Comparison of ENCODE assay signal across 8 cellular contexts in genomic region chr2:200306719-200306968, GRCh38. TPM values are rescaled to one million over a fixed set of nuclear protein-coding genes. Genes with fewer than 3 reads are reported as not detected.
DNase-seq lines count a peak whose midpoint lies in the region; ATAC-seq and TF ChIP-seq lines count a peak whose summit lies in the region.

No MANE protein-coding gene starts in this region.

- H3K4me1 Mint-ChIP-seq in activated T-cell treated with anti-CD3 and anti-CD28 coated beads, Interleukin-2, amount 50 U/mL, for 24 hours (ENCODE audit: low read depth) = peaks cover 17% of the 10 kb centered on the region
- H3K4me1 Mint-ChIP-seq in activated T-cell treated with anti-CD3 and anti-CD28 coated beads, Interleukin-2, amount 50 U/mL, for 72 hours (ENCODE audit: low read depth) = peaks cover 22% of the 10 kb centered on the region
- peaks cover 41% of the 10 kb centered on the region for H3K4me1 Mint-ChIP-seq in activated T-helper 2 cell treated with anti-CD3 and anti-CD28 coated beads, Interferon-gamma antibody, Interleukin-2, Interleukin-4, amounts not matched to agents 10 μg/mL and 5 μg/mL and 100 μg/mL, durations not matched to agents 14 hours and 24 hours and 36 hours (ENCODE audit: low read depth)

- H3K27me3 Mint-ChIP-seq in activated T-cell treated with anti-CD3 and anti-CD28 coated beads, Interleukin-2, amount 50 U/mL, for 24 hours = peaks cover 31% of the 10 kb centered on the region
- H3K27me3 Mint-ChIP-seq in activated T-cell treated with anti-CD3 and anti-CD28 coated beads, Interleukin-2, amount 50 U/mL, for 72 hours (ENCODE audit: low read depth) = peaks cover 38% of the 10 kb centered on the region
- H3K27me3 Mint-ChIP-seq in activated T-helper 2 cell treated with anti-CD3 and anti-CD28 coated beads, Interferon-gamma antibody, Interleukin-2, Interleukin-4, amounts not matched to agents 10 μg/mL and 5 μg/mL and 100 μg/mL, durations not matched to agents 14 hours and 24 hours and 36 hours (ENCODE audit: low read depth) = peaks cover 12% of the 10 kb centered on the region

- H3K27ac Mint-ChIP-seq in activated T-cell treated with anti-CD3 and anti-CD28 coated beads, Interleukin-2, amount 50 U/mL, for 24 hours = no peak overlapping the region
- H3K27ac Mint-ChIP-seq in activated T-cell treated with anti-CD3 and anti-CD28 coated beads, Interleukin-2, amount 50 U/mL, for 72 hours = no peak overlapping the region
- H3K27ac Mint-ChIP-seq in activated T-helper 2 cell treated with anti-CD3 and anti-CD28 coated beads, Interferon-gamma antibody, Interleukin-2, Interleukin-4, amounts not matched to agents 10 μg/mL and 5 μg/mL and 100 μg/mL, durations not matched to agents 14 hours and 24 hours and 36 hours = no peak overlapping the region

- H3K27me3 ChIP-seq in liver (ENCODE audit: control insufficient read depth in 4 of 4, insufficient read depth in 4 of 4, low read length in 3 of 4) = no peaks in the 10 kb centered on the region

- no peak for TF ChIP-seq CTCF in liver (IDR thresholded peaks at IDR 0.05; ENCODE audit: low read depth, low read length, missing input control)

- peaks cover 5 to 43% (median 36%) of the 10 kb centered on the region in 4 donors for H3K4me1 ChIP-seq in liver (ENCODE audit: control insufficient read depth in 4 of 4, insufficient read depth in 4 of 4, low read length in 3 of 4)

- H3K9ac ChIP-seq in liver (ENCODE audit: low read depth in 1 of 2, low read length in 2 of 2) = peak overlapping the region in 1 of 2 donors; percentile 52

- DNase-seq in activated T-cell treated with anti-CD3 and anti-CD28 coated beads, Interleukin-2, amount 50 U/mL, for 24 hours = no peak
- DNase-seq in activated T-cell treated with anti-CD3 and anti-CD28 coated beads for 4 hours (no peak), NCI-H146 treated with DMSO at 0.1 percent for 48 hours (lab: John Stamatoyannopoulos, UW; ENCODE audit: unreplicated experiment) (no peak), AG20443 (ENCODE audit: low spot score) (no peak)
- no peak for DNase-seq in activated T-cell treated with anti-CD3 and anti-CD28 coated beads, Interleukin-2, amount 50 U/mL, for 72 hours
- no peak for DNase-seq in activated T-helper 2 cell treated with anti-CD3 and anti-CD28 coated beads, Interferon-gamma antibody, Interleukin-2, Interleukin-4, amounts not matched to agents 10 μg/mL and 5 μg/mL and 100 μg/mL, durations not matched to agents 14 hours and 24 hours and 36 hours (ENCODE audit: low spot score)

- H3K36me3 Mint-ChIP-seq in activated T-cell treated with anti-CD3 and anti-CD28 coated beads, Interleukin-2, amount 50 U/mL, for 24 hours (ENCODE audit: low read depth) = peaks cover 3% of the 10 kb centered on the region
- peaks cover 3 to 5% of the 10 kb centered on the region in 2 donors for H3K36me3 Mint-ChIP-seq in activated T-cell treated with anti-CD3 and anti-CD28 coated beads, Interleukin-2, amount 50 U/mL, for 72 hours (ENCODE audit: insufficient read depth in 2 of 2)
- H3K36me3 Mint-ChIP-seq in activated T-helper 2 cell treated with anti-CD3 and anti-CD28 coated beads, Interferon-gamma antibody, Interleukin-2, Interleukin-4, amounts not matched to agents 10 μg/mL and 5 μg/mL and 100 μg/mL, durations not matched to agents 14 hours and 24 hours and 36 hours (ENCODE audit: low read depth) = peaks cover 13% of the 10 kb centered on the region

- peak overlapping the region; percentile 60 to 98 (median 84) for H3K4me3 ChIP-seq in liver (ENCODE audit: low read depth in 1 of 3, low read length in 3 of 3)

- H3K4me3 Mint-ChIP-seq in activated T-cell treated with anti-CD3 and anti-CD28 coated beads, Interleukin-2, amount 50 U/mL, for 24 hours = peak overlapping the region; percentile 81
- no peak overlapping the region for H3K4me3 Mint-ChIP-seq in activated T-cell treated with anti-CD3 and anti-CD28 coated beads, Interleukin-2, amount 50 U/mL, for 72 hours
- no peak overlapping the region for H3K4me3 Mint-ChIP-seq in activated T-helper 2 cell treated with anti-CD3 and anti-CD28 coated beads, Interferon-gamma antibody, Interleukin-2, Interleukin-4, amounts not matched to agents 10 μg/mL and 5 μg/mL and 100 μg/mL, durations not matched to agents 14 hours and 24 hours and 36 hours (ENCODE audit: low read depth)

- intact Hi-C loops in activated T-helper 2 cell treated with anti-CD3 and anti-CD28 coated beads, Interferon-gamma antibody, Interleukin-2, Interleukin-4, amounts not matched to agents 10 μg/mL and 5 μg/mL and 100 μg/mL, durations not matched to agents 14 hours and 24 hours and 36 hours (cut with micrococcal nuclease) = loop anchor here (5.0 kb wide), 3 partner anchors 36 to 221 kb away; partner anchors contain the start of gene SGO2

- TF ChIP-seq RAD21 in liver (IDR thresholded peaks at IDR 0.05) = no peak

- WGBS in liver = under 1% methylated on average over 39 of the region's 39 CpGs

- H3K27ac ChIP-seq in liver (ENCODE audit: low read depth in 1 of 2, low read length in 2 of 2) = peak overlapping the region; percentile 93 to 96

- no peaks in the 10 kb centered on the region for H3K36me3 ChIP-seq in liver (ENCODE audit: control insufficient read depth in 4 of 4, insufficient read depth in 3 of 4, low read depth in 1 of 4, low read length in 3 of 4)

- peak; percentile 64 for ATAC-seq in HG02885 (IDR thresholded peaks at IDR 0.05; ENCODE audit: poor library complexity, unreplicated experiment)
- peak; percentile 59 to 67 for ATAC-seq in activated T-cell treated with anti-CD3 and anti-CD28 coated beads, Interleukin-2, amount 50 U/mL, for 72 hours (replicated peaks in 1 of 2)

- no peaks in the 10 kb centered on the region for H3K9me3 ChIP-seq in liver (ENCODE audit: control insufficient read depth in 4 of 4, low read length in 3 of 4)

- no peaks in the 10 kb centered on the region for H3K9me3 Mint-ChIP-seq in activated T-cell treated with anti-CD3 and anti-CD28 coated beads, Interleukin-2, amount 50 U/mL, for 24 hours
- no peaks in the 10 kb centered on the region for H3K9me3 Mint-ChIP-seq in activated T-cell treated with anti-CD3 and anti-CD28 coated beads, Interleukin-2, amount 50 U/mL, for 72 hours
- H3K9me3 Mint-ChIP-seq in activated T-helper 2 cell treated with anti-CD3 and anti-CD28 coated beads, Interferon-gamma antibody, Interleukin-2, Interleukin-4, amounts not matched to agents 10 μg/mL and 5 μg/mL and 100 μg/mL, durations not matched to agents 14 hours and 24 hours and 36 hours = no peaks in the 10 kb centered on the region

TF ChIP-seq in liver, 16 proteins besides CTCF, POLR2A, EP300 and RAD21 (continues in another document):
- no peak for TF ChIP-seq FOXA1 (IDR thresholded peaks at IDR 0.05)
- TF ChIP-seq ZBTB33 (IDR thresholded peaks at IDR 0.05) = no peak
- no peak for TF ChIP-seq REST (IDR thresholded peaks at IDR 0.05)
- no peak for TF ChIP-seq JUND (IDR thresholded peaks at IDR 0.05)
- TF ChIP-seq HNF4G (IDR thresholded peaks at IDR 0.05) = no peak
- TF ChIP-seq TAF1 (conservative IDR thresholded peaks at IDR 0.05) = no peak
- no peak for TF ChIP-seq EGR1 (IDR thresholded peaks at IDR 0.05; ENCODE audit: low read depth in 2 of 2)
- TF ChIP-seq ATF3 (IDR thresholded peaks at IDR 0.05) = no peak
- no peak for TF ChIP-seq SP1 (IDR thresholded peaks at IDR 0.05)
- no peak for TF ChIP-seq FOXA2 (IDR thresholded peaks at IDR 0.05)

RNA-seq across cellular contexts. Expression of gene SPATS2L, which starts 0.2 kb away (rescaled TPM):
- total RNA-seq in activated T-cell treated with anti-CD3 and anti-CD28 coated beads, Interleukin-2, amount 50 U/mL, for 72 hours = 10 to 100 TPM; 17.8 to 36.8 TPM
- total RNA-seq in liver = 10 to 100 TPM; 31.4 to 46.9 TPM
- 10 to 100 TPM; 37.8 to 49.9 TPM for polyA plus RNA-seq in liver
- 57.5 and 62.2 TPM in 2 replicates for total RNA-seq in activated T-helper 2 cell treated with anti-CD3 and anti-CD28 coated beads, Interferon-gamma antibody, Interleukin-2, Interleukin-4, amounts not matched to agents 10 μg/mL and 5 μg/mL and 100 μg/mL, durations not matched to agents 14 hours and 24 hours and 36 hours
